ENCODE assay signal across 8 cellular contexts in the genomic region with DNA sequence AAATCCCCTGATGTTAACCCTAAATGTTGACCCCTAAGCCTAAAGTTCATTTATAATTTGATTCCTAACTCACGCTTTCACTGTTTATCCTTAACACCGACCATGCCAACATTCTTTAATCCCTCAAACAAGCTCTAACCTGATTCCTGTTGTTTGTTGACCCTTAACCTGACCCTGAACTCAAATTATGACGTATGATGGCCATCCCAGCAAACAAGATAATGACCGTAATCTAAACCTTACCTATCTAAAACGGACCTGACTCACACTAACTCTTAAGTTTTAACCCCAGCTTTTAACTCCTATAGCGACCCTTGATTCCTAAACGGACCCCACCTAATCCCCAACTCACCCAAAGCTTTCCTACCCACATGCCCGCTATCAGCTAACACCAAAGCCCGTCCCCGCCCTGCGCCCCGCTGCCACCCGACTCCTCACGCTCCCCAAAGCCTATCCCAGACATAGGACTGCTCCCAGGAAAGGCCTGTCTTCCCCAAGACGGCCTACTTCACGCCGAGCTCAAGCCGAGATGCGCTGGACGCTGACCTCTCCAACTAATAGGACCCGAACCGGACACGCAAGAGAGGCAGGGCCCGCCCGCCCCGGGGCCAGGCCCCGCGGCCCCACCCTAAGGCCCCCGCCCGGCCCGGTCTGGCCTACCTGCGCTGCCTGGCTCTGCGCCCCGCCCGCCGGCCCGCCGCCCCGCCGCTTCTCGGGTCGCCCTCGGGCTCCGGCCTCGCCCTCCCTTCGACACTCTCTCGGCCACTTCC. TPM values are rescaled to one million over a fixed set of nuclear protein-coding genes. Genes with fewer than 3 reads are reported as not detected.
DNase-seq lines count a peak whose midpoint lies in the region; ATAC-seq and TF ChIP-seq lines count a peak whose summit lies in the region.

No MANE protein-coding gene starts in this region.

- DNase-seq in DND-41: no peak
- peak in 1 of 2 experiments; percentile 30 for DNase-seq in HL-60 (ENCODE audit: low read depth in 1 of 2, low spot score in 1 of 2)
- no peak for DNase-seq in astrocyte of the cerebellum (ENCODE audit: low read depth)
- peak; percentile 58 to 93 for DNase-seq in lower leg skin (ENCODE audit: low spot score in 2 of 2)
- no peak for DNase-seq in GM13976 (ENCODE audit: low spot score)
- DNase-seq in pons (ENCODE audit: low spot score): no peak

- H3K27me3 ChIP-seq in DND-41 (ENCODE audit: insufficient read depth, low read length, poor library complexity): no peaks in the 10 kb centered on the region
- H3K27me3 ChIP-seq in HL-60 (ENCODE audit: insufficient read depth, poor library complexity, severe bottlenecking): no peaks in the 10 kb centered on the region

- 1 to 2% methylated on average over 15 to 38 of the region's 47 CpGs for WGBS in lower leg skin, 2 donors

- ATAC-seq in DND-41 (ENCODE audit: insufficient read depth, low read depth): no peak
- no peak for ATAC-seq in HG03097 (IDR thresholded peaks at IDR 0.05; ENCODE audit: low FRiP score, unreplicated experiment)
- no peak for ATAC-seq in GM19463 (IDR thresholded peaks at IDR 0.05; ENCODE audit: unreplicated experiment)

- peaks cover 59% of the 10 kb centered on the region for H3K4me1 ChIP-seq in DND-41 (ENCODE audit: insufficient read depth, low read length)

- H3K79me2 ChIP-seq in DND-41 (ENCODE audit: insufficient read depth, low read length): peaks cover 68% of the 10 kb centered on the region

- H3K36me3 ChIP-seq in DND-41 (ENCODE audit: insufficient read depth, low read length): peaks cover 40% of the 10 kb centered on the region

- TF ChIP-seq CTCF in DND-41 (IDR thresholded peaks at IDR 0.05; ENCODE audit: borderline replicate concordance, extremely low read depth, low read length, poor library complexity, severe bottlenecking): no peak
- no peak for TF ChIP-seq CTCF in HL-60 (IDR thresholded peaks at IDR 0.05; ENCODE audit: insufficient read depth, low read length)
- TF ChIP-seq CTCF in astrocyte of the cerebellum (IDR thresholded peaks at IDR 0.05; ENCODE audit: low read depth, low read length, missing control alignments): no peak
- TF ChIP-seq CTCF in lower leg skin (IDR thresholded peaks at IDR 0.05): no peak
- TF ChIP-seq CTCF in GM13976 (IDR thresholded peaks at IDR 0.05; ENCODE audit: borderline replicate concordance, control extremely low read depth, extremely low read depth, insufficient read depth, missing control alignments): no peak

- TF ChIP-seq POLR2A in lower leg skin (IDR thresholded peaks at IDR 0.05): no peak

- intact Hi-C loops in lower leg skin (cut with DNase I; ENCODE audit: low total_unique reads): no loop called here

- peak overlapping the region; percentile 63 for H2AFZ ChIP-seq in DND-41 (ENCODE audit: low read depth, low read length)

- H3K4me2 ChIP-seq in DND-41 (ENCODE audit: insufficient read depth, low read length): peak overlapping the region; percentile 93

- no peaks in the 10 kb centered on the region for H3K9me3 ChIP-seq in DND-41 (ENCODE audit: insufficient read depth, low read length, severe bottlenecking)

- in situ Hi-C loops in astrocyte of the cerebellum (cut with HindIII; ENCODE audit: low sequenced_read_pairs) (no loop called here), GM13976 (cut with MboI; ENCODE audit: low sequenced_read_pairs, unreplicated experiment) (no loop called here)

- H3K27ac ChIP-seq in DND-41 (ENCODE audit: low read length) (peak overlapping the region; percentile 76), HL-60 (replicated peaks) (peak overlapping the region; percentile 82)

- H4K20me1 ChIP-seq in DND-41 (ENCODE audit: insufficient read depth, low read length): peaks cover 41% of the 10 kb centered on the region

- peak overlapping the region; percentile 94 to 95; a peak in 3 of 4 replicates for H3K4me3 ChIP-seq in DND-41 (ENCODE audit: low read depth in 1 of 2, low read length in 2 of 2)
- H3K4me3 ChIP-seq in HL-60 (replicated peaks; ENCODE audit: insufficient read depth, low read length): peak overlapping the region; percentile 83
- peak overlapping the region; percentile 88 for H3K4me3 ChIP-seq in astrocyte of the cerebellum (ENCODE audit: low read depth, low read length)
- peak overlapping the region; percentile 60 for H3K4me3 ChIP-seq in lower leg skin (ENCODE audit: low read depth, poor library complexity, severe bottlenecking)

- peak overlapping the region; percentile 74 for H3K9ac ChIP-seq in DND-41 (ENCODE audit: low read depth, low read length)

RNA-seq across cellular contexts. Expression of gene TLN1, which starts 0.4 kb away (rescaled TPM):
- total RNA-seq in lower leg skin: 100 to 1,000 TPM; 101 to 176 (median 155) TPM

RNA-seq across cellular contexts. Expression of gene CREB3, which starts 0.9 kb away (rescaled TPM):
- total RNA-seq in lower leg skin: 10 to 100 TPM; 18.2 to 26.6 (median 20.5) TPM

RNA-seq across cellular contexts. Expression of gene GBA2, which starts 17.4 kb away (rescaled TPM):
- 10 to 100 TPM; 53.7 to 83.3 (median 65.0) TPM for total RNA-seq in lower leg skin

RNA-seq across cellular contexts. Expression of gene RGP1, which starts 17.5 kb away (rescaled TPM):
- total RNA-seq in lower leg skin: 10 to 100 TPM; 17.1 to 26.4 (median 22.1) TPM

RNA-seq across cellular contexts. Expression of gene MSMP, which starts 22.5 kb away (rescaled TPM):
- 1 to 10 TPM in 1 of 4 donors, under 1 TPM in 1, not detected in 2; 0.55 to 2.8 TPM for total RNA-seq in lower leg skin

Comparison
In these comparisons a context has a peak if more than half of its experiments do, and no peak if none do; other contexts are left out.
1. DNase-seq: peak in lower leg skin (2 of 2); none in DND-41 (single experiment), astrocyte of the cerebellum (single experiment), GM13976 (single experiment) and pons (single experiment).
2. Peak in every context shown above with its lines, with median percentiles within 50 percentile points of each other: H3K4me3 ChIP-seq.